Comparison of ENCODE assay signal across 20 cellular contexts in genomic region chr2:19865151-19865550, GRCh38. TPM values are rescaled to one million over a fixed set of nuclear protein-coding genes. Genes with fewer than 3 reads are reported as not detected.
A peak's percentile ranks its signal among the peaks of the same experiment; 100 is the strongest.
DNase-seq lines count a peak whose midpoint lies in the region; ATAC-seq, FAIRE-seq and TF ChIP-seq lines count a peak whose summit lies in the region.
"Had no signal": no experiment of that assay in that cellular context is flagged by ENCODE, and none has a peak within 500 bp of the region (broad histone marks: within the 10 kb centered on the region; RNA-seq: fewer than 3 reads in every experiment).

No MANE protein-coding gene starts in this region.

- H3K9me3 Mint-ChIP-seq in activated T-helper 1 cell treated with anti-CD3 and anti-CD28 coated beads, Interleukin-12 subunit alpha, Interleukin-12 subunit beta, Interleukin-2, Interleukin-4 antibody, amounts not matched to agents 30 ng/mL and 10 ng/mL and 1 ng/mL, durations not matched to agents 14 hours and 24 hours and 36 hours: no peaks in the 10 kb centered on the region
- no peaks in the 10 kb centered on the region for H3K9me3 Mint-ChIP-seq in Calu3 (ENCODE audit: low read depth, unreplicated experiment)
- H3K9me3 Mint-ChIP-seq: activated CD4-positive, alpha-beta T cell treated with anti-CD3 and anti-CD28 coated beads, Interleukin-2, amount 10 ng/mL, durations not matched to agents 7 days and 5 days; nephron had no signal

- TF ChIP-seq CTCF in Calu3 (IDR thresholded peaks at IDR 0.05; ENCODE audit: unreplicated experiment) (no peak), D721Med (IDR thresholded peaks at IDR 0.05; ENCODE audit: insufficient read depth, missing control alignments) (no peak)

- H3K36me3 Mint-ChIP-seq in activated T-helper 1 cell treated with anti-CD3 and anti-CD28 coated beads, Interleukin-12 subunit alpha, Interleukin-12 subunit beta, Interleukin-2, Interleukin-4 antibody, amounts not matched to agents 30 ng/mL and 10 ng/mL and 1 ng/mL, durations not matched to agents 14 hours and 24 hours and 36 hours (ENCODE audit: low read depth): no peaks in the 10 kb centered on the region
- H3K36me3 Mint-ChIP-seq in Calu3 (ENCODE audit: insufficient read depth, unreplicated experiment): peaks cover 7% of the 10 kb centered on the region

- no peak for DNase-seq in GM12892 (ENCODE audit: insufficient read length)
- no peak for DNase-seq in activated T-helper 1 cell treated with anti-CD3 and anti-CD28 coated beads, Interleukin-12 subunit alpha, Interleukin-12 subunit beta, Interleukin-2, Interleukin-4 antibody, amounts not matched to agents 30 ng/mL and 10 ng/mL and 1 ng/mL, durations not matched to agents 14 hours and 24 hours and 36 hours (ENCODE audit: low spot score)
- DNase-seq in COLO829 (ENCODE audit: low spot score): no peak
- DNase-seq in Calu3: no peak
- no peak for DNase-seq in D721Med (ENCODE audit: insufficient read length, low spot score)
- DNase-seq: activated CD4-positive, alpha-beta T cell treated with anti-CD3 and anti-CD28 coated beads, Interleukin-2, amount 10 ng/mL, durations not matched to agents 7 days and 5 days; activated T-cell treated with anti-CD3 and anti-CD28 coated beads, Interleukin-2, amount 50 U/mL, for 1 hour; KBM-7; NCI-H1105 treated with DMSO at 0.1 percent for 48 hours; NCI-H2227 treated with DMSO at 0.1 percent for 48 hours; psoas muscle; T-helper 17 cell; tibial artery had no signal

- intact Hi-C loops in activated T-helper 1 cell treated with anti-CD3 and anti-CD28 coated beads, Interleukin-12 subunit alpha, Interleukin-12 subunit beta, Interleukin-2, Interleukin-4 antibody, amounts not matched to agents 30 ng/mL and 10 ng/mL and 1 ng/mL, durations not matched to agents 14 hours and 24 hours and 36 hours (cut with micrococcal nuclease): loop anchor here (10.0 kb wide), 1 partner anchor 1300 kb away; the partner anchor contains the start of gene RDH14
- intact Hi-C loops in Calu3 (cut with micrococcal nuclease; ENCODE audit: unreplicated experiment): loop anchor here (10.0 kb wide), 1 partner anchor 1340 kb away; no protein-coding TSS in a partner anchor

- peak; percentile 27 for ATAC-seq in GM18873 (IDR thresholded peaks at IDR 0.05; ENCODE audit: low FRiP score, unreplicated experiment)
- peak; percentile 36 for ATAC-seq in HG02678 (IDR thresholded peaks at IDR 0.05; ENCODE audit: unreplicated experiment)
- no peak for ATAC-seq in HG03457 (IDR thresholded peaks at IDR 0.05; ENCODE audit: unreplicated experiment)
- ATAC-seq: HCT116, psoas muscle, T-helper 17 cell had no signal

- peak overlapping the region; percentile 36 for H3K27ac Mint-ChIP-seq in activated T-helper 1 cell treated with anti-CD3 and anti-CD28 coated beads, Interleukin-12 subunit alpha, Interleukin-12 subunit beta, Interleukin-2, Interleukin-4 antibody, amounts not matched to agents 30 ng/mL and 10 ng/mL and 1 ng/mL, durations not matched to agents 14 hours and 24 hours and 36 hours
- H3K27ac Mint-ChIP-seq in Calu3 (ENCODE audit: unreplicated experiment): no peak overlapping the region
- H3K27ac Mint-ChIP-seq: activated CD4-positive, alpha-beta T cell treated with anti-CD3 and anti-CD28 coated beads, Interleukin-2, amount 10 ng/mL, durations not matched to agents 7 days and 5 days; T-helper 17 cell had no signal

- TF ChIP-seq POLR2A in GM12892 (IDR thresholded peaks at IDR 0.05; ENCODE audit: low read depth, low read length): no peak

- H3K4me1 Mint-ChIP-seq in activated T-helper 1 cell treated with anti-CD3 and anti-CD28 coated beads, Interleukin-12 subunit alpha, Interleukin-12 subunit beta, Interleukin-2, Interleukin-4 antibody, amounts not matched to agents 30 ng/mL and 10 ng/mL and 1 ng/mL, durations not matched to agents 14 hours and 24 hours and 36 hours (ENCODE audit: low read depth): peaks cover 44% of the 10 kb centered on the region
- no peaks in the 10 kb centered on the region for H3K4me1 Mint-ChIP-seq in Calu3 (ENCODE audit: low read depth, unreplicated experiment)

- no peak overlapping the region for H3K4me3 Mint-ChIP-seq in activated T-helper 1 cell treated with anti-CD3 and anti-CD28 coated beads, Interleukin-12 subunit alpha, Interleukin-12 subunit beta, Interleukin-2, Interleukin-4 antibody, amounts not matched to agents 30 ng/mL and 10 ng/mL and 1 ng/mL, durations not matched to agents 14 hours and 24 hours and 36 hours
- H3K4me3 Mint-ChIP-seq in Calu3 (ENCODE audit: low read depth, unreplicated experiment): no peak overlapping the region
- H3K4me3 Mint-ChIP-seq: activated CD4-positive, alpha-beta T cell treated with anti-CD3 and anti-CD28 coated beads, Interleukin-2, amount 10 ng/mL, durations not matched to agents 7 days and 5 days; T-helper 17 cell had no signal

- H3K27me3 Mint-ChIP-seq in activated T-helper 1 cell treated with anti-CD3 and anti-CD28 coated beads, Interleukin-12 subunit alpha, Interleukin-12 subunit beta, Interleukin-2, Interleukin-4 antibody, amounts not matched to agents 30 ng/mL and 10 ng/mL and 1 ng/mL, durations not matched to agents 14 hours and 24 hours and 36 hours (ENCODE audit: insufficient read depth): peaks cover 11% of the 10 kb centered on the region
- peaks cover 20% of the 10 kb centered on the region for H3K27me3 Mint-ChIP-seq in Calu3 (ENCODE audit: unreplicated experiment)
- H3K27me3 Mint-ChIP-seq: activated CD4-positive, alpha-beta T cell treated with anti-CD3 and anti-CD28 coated beads, Interleukin-2, amount 10 ng/mL, durations not matched to agents 7 days and 5 days had no signal

- peak; percentile 60 for FAIRE-seq in GM12892 (lab: Jason Lieb, UNC)
- no peak for FAIRE-seq in D721Med (lab: Jason Lieb, UNC)
- FAIRE-seq: GM18507, keratinocyte had no signal

- CTCF ChIA-PET in Calu3 (lab: Charles Lee): no interaction called here

- BruUV-seq in Calu3 (replicated peaks; lab: Mats Ljungman, UMichigan): no TSS peak

RNA-seq across cellular contexts. Expression of gene TTC32, which starts 36.6 kb away (rescaled TPM):
- polyA plus RNA-seq in GM12892 (2012; ENCODE audit: missing spikeins): 18.7 TPM
- 14.0 and 15.7 TPM in 2 replicates for total RNA-seq in activated T-helper 1 cell treated with anti-CD3 and anti-CD28 coated beads, Interleukin-12 subunit alpha, Interleukin-12 subunit beta, Interleukin-2, Interleukin-4 antibody, amounts not matched to agents 30 ng/mL and 10 ng/mL and 1 ng/mL, durations not matched to agents 14 hours and 24 hours and 36 hours
- 13.6 and 14.4 TPM in 2 replicates for total RNA-seq in Calu3 (2022)
